ENCODE assay signal across 8 cellular contexts in genomic region chr22:38706101-38706884, GRCh38. TPM values are rescaled to one million over a fixed set of nuclear protein-coding genes. Genes with fewer than 3 reads are reported as not detected.
DNase-seq lines count a peak whose midpoint lies in the region; ATAC-seq and TF ChIP-seq lines count a peak whose summit lies in the region.

No MANE protein-coding gene starts in this region.

- peak overlapping the region; percentile 93 for H3K4me3 Mint-ChIP-seq in activated CD8-positive, alpha-beta T cell treated with anti-CD3 and anti-CD28 coated beads, Interleukin-2, amount 10 ng/mL, durations not matched to agents 7 days and 5 days

- H3K4me1 Mint-ChIP-seq in activated CD8-positive, alpha-beta T cell treated with anti-CD3 and anti-CD28 coated beads, Interleukin-2, amount 10 ng/mL, durations not matched to agents 7 days and 5 days (ENCODE audit: low read depth): peaks cover 52% of the 10 kb centered on the region

- WGBS in HUES64: under 1% methylated on average over 80 of the region's 80 CpGs

- H3K9ac ChIP-seq in HUES64 (ENCODE audit: low read depth, low read length): peak overlapping the region; percentile 86

- H3K36me3 Mint-ChIP-seq in activated CD8-positive, alpha-beta T cell treated with anti-CD3 and anti-CD28 coated beads, Interleukin-2, amount 10 ng/mL, durations not matched to agents 7 days and 5 days (ENCODE audit: low read depth): peaks cover 33% of the 10 kb centered on the region

- H3K27ac Mint-ChIP-seq in activated CD8-positive, alpha-beta T cell treated with anti-CD3 and anti-CD28 coated beads, Interleukin-2, amount 10 ng/mL, durations not matched to agents 7 days and 5 days: peak overlapping the region; percentile 88

- CTCF ChIA-PET in activated CD8-positive, alpha-beta T cell treated with anti-CD3 and anti-CD28 coated beads, Interleukin-2, amount 10 ng/mL, durations not matched to agents 7 days and 5 days (lab: Charles Lee): interaction anchor here (1.0 to 6.1 kb wide), 12 partner anchors 8 to 654 kb away, joined by 3 to 48 read pairs (median 6); partner anchors contain the start of gene TOMM22

- H3K9me3 ChIP-seq in HUES64 (ENCODE audit: insufficient read depth, low read depth, low read length) (no peaks in the 10 kb centered on the region), muscle layer of duodenum (ENCODE audit: control insufficient read depth in 1 of 2, low read length in 2 of 2) (no peaks in the 10 kb centered on the region)

- POLR2A ChIA-PET in activated CD8-positive, alpha-beta T cell treated with anti-CD3 and anti-CD28 coated beads, Interleukin-2, amount 10 ng/mL, durations not matched to agents 7 days and 5 days (lab: Charles Lee): interaction anchor here (0.8 to 2.6 kb wide), 9 partner anchors 8 to 383 kb away, joined by 3 to 10 read pairs (median 4); partner anchors contain the start of genes CBY1 and TOMM22

- peak overlapping the region; percentile 89 for H3K4me3 ChIP-seq in HUES64 (ENCODE audit: low read length)
- H3K4me3 ChIP-seq in muscle layer of duodenum (ENCODE audit: low read depth in 1 of 2, low read length in 2 of 2): peak overlapping the region; percentile 79 to 90

- H3K27me3 ChIP-seq in HUES64 (ENCODE audit: insufficient read depth, low read length) (no peaks in the 10 kb centered on the region), muscle layer of duodenum (ENCODE audit: low read depth, low read length) (no peaks in the 10 kb centered on the region)

- H3K9me3 Mint-ChIP-seq in activated CD8-positive, alpha-beta T cell treated with anti-CD3 and anti-CD28 coated beads, Interleukin-2, amount 10 ng/mL, durations not matched to agents 7 days and 5 days (ENCODE audit: insufficient read depth): no peaks in the 10 kb centered on the region

- no peak for TF ChIP-seq POLR2A in erythroblast (IDR thresholded peaks at IDR 0.05; ENCODE audit: low read length)

- H3K27me3 Mint-ChIP-seq in activated CD8-positive, alpha-beta T cell treated with anti-CD3 and anti-CD28 coated beads, Interleukin-2, amount 10 ng/mL, durations not matched to agents 7 days and 5 days (ENCODE audit: low read depth): no peaks in the 10 kb centered on the region

- DNase-seq in activated gamma-delta T cell (lab: John Stamatoyannopoulos, UW) (peak; percentile 46), activated gamma-delta T cell treated with Interleukin-2 at 50 U/mL for 16 hours (no peak), erythroblast (lab: John Stamatoyannopoulos, UW) (peak; percentile 66 to 79), NCI-H524 treated with DMSO at 0.1 percent for 48 hours (lab: John Stamatoyannopoulos, UW) (no peak)
- DNase-seq in activated CD8-positive, alpha-beta T cell treated with anti-CD3 and anti-CD28 coated beads, Interleukin-2, amount 10 ng/mL, durations not matched to agents 7 days and 5 days: peak; percentile 52

- ATAC-seq in activated CD8-positive, alpha-beta T cell treated with anti-CD3 and anti-CD28 coated beads, Interleukin-2, amount 10 ng/mL, durations not matched to agents 7 days and 5 days: no peak

- H3K27ac ChIP-seq in HUES64 (ENCODE audit: low read depth, low read length) (peak overlapping the region; percentile 87), muscle layer of duodenum (ENCODE audit: low read length) (peak overlapping the region; percentile 90), temporal lobe (ENCODE audit: low read depth, low read length) (peak overlapping the region; percentile 87)

- peaks cover 26% of the 10 kb centered on the region for H3K4me1 ChIP-seq in HUES64 (ENCODE audit: insufficient read depth, low read length)
- H3K4me1 ChIP-seq in muscle layer of duodenum (ENCODE audit: control insufficient read depth in 1 of 2, insufficient read depth in 2 of 2, low read length in 2 of 2): peaks cover 23 to 24% of the 10 kb centered on the region in 2 donors

- H3K36me3 ChIP-seq in HUES64 (ENCODE audit: insufficient read depth, low read length) (peaks cover 19% of the 10 kb centered on the region), muscle layer of duodenum (ENCODE audit: control insufficient read depth in 1 of 2, insufficient read depth in 2 of 2, low read length in 2 of 2) (peaks cover 6 to 13% of the 10 kb centered on the region in 2 donors)

RNA-seq across cellular contexts. Expression of gene GTPBP1, which starts 0.5 kb away (rescaled TPM):
- polyA plus RNA-seq in HUES64 (2013, experiment 1 of 2): 39.8 TPM
- 42.3 TPM for polyA plus RNA-seq in HUES64 (2013, experiment 2 of 2)
- 10 to 100 TPM; 71.8 to 73.9 TPM for total RNA-seq in activated CD8-positive, alpha-beta T cell treated with anti-CD3 and anti-CD28 coated beads, Interleukin-2, amount 10 ng/mL, durations not matched to agents 7 days and 5 days
- total RNA-seq in temporal lobe: 28.5 TPM

RNA-seq across cellular contexts. Expression of gene JOSD1, which starts 5.5 kb away (rescaled TPM):
- 14.3 TPM for polyA plus RNA-seq in HUES64 (2013, experiment 1 of 2)
- 19.0 TPM for polyA plus RNA-seq in HUES64 (2013, experiment 2 of 2)
- 10 to 100 TPM; 60.0 to 63.7 TPM for total RNA-seq in activated CD8-positive, alpha-beta T cell treated with anti-CD3 and anti-CD28 coated beads, Interleukin-2, amount 10 ng/mL, durations not matched to agents 7 days and 5 days
- total RNA-seq in temporal lobe: 44.5 TPM

RNA-seq across cellular contexts. Expression of gene TOMM22, which starts 24.5 kb away (rescaled TPM):
- polyA plus RNA-seq in HUES64 (2013, experiment 1 of 2): 96.1 TPM
- polyA plus RNA-seq in HUES64 (2013, experiment 2 of 2): 94.6 TPM
- 10 to 100 TPM; 91.3 to 98.7 TPM for total RNA-seq in activated CD8-positive, alpha-beta T cell treated with anti-CD3 and anti-CD28 coated beads, Interleukin-2, amount 10 ng/mL, durations not matched to agents 7 days and 5 days
- total RNA-seq in temporal lobe: 31.0 TPM

RNA-seq across cellular contexts. Expression of gene SUN2, which starts 49.5 kb away (rescaled TPM):
- polyA plus RNA-seq in HUES64 (2013, experiment 1 of 2): 9.0 TPM
- polyA plus RNA-seq in HUES64 (2013, experiment 2 of 2): 13.0 TPM
- total RNA-seq in activated CD8-positive, alpha-beta T cell treated with anti-CD3 and anti-CD28 coated beads, Interleukin-2, amount 10 ng/mL, durations not matched to agents 7 days and 5 days: 100 to 1,000 TPM; 481 to 482 TPM
- total RNA-seq in temporal lobe: 77.9 TPM

RNA-seq across cellular contexts. Expression of gene CBY1, which starts 49.9 kb away (rescaled TPM):
- polyA plus RNA-seq in HUES64 (2013, experiment 1 of 2): 28.0 TPM
- polyA plus RNA-seq in HUES64 (2013, experiment 2 of 2): 27.1 TPM
- total RNA-seq in activated CD8-positive, alpha-beta T cell treated with anti-CD3 and anti-CD28 coated beads, Interleukin-2, amount 10 ng/mL, durations not matched to agents 7 days and 5 days: 10 to 100 TPM; 11.6 to 13.6 TPM
- total RNA-seq in temporal lobe: 10.1 TPM

Comparison
In these comparisons a context has a peak if more than half of its experiments do, and no peak if none do; other contexts are left out.
1. DNase-seq: peak in activated gamma-delta T cell (single experiment), activated CD8-positive, alpha-beta T cell treated with anti-CD3 and anti-CD28 coated beads, Interleukin-2, amount 10 ng/mL, durations not matched to agents 7 days and 5 days (single experiment) and erythroblast (2 of 2); none in activated gamma-delta T cell treated with Interleukin-2 at 50 U/mL for 16 hours (single experiment) and NCI-H524 treated with DMSO at 0.1 percent for 48 hours (single experiment).
2. Peak in every context shown above with its lines, with median percentiles within 50 percentile points of each other: H3K27ac ChIP-seq.